In the genomic region with DNA sequence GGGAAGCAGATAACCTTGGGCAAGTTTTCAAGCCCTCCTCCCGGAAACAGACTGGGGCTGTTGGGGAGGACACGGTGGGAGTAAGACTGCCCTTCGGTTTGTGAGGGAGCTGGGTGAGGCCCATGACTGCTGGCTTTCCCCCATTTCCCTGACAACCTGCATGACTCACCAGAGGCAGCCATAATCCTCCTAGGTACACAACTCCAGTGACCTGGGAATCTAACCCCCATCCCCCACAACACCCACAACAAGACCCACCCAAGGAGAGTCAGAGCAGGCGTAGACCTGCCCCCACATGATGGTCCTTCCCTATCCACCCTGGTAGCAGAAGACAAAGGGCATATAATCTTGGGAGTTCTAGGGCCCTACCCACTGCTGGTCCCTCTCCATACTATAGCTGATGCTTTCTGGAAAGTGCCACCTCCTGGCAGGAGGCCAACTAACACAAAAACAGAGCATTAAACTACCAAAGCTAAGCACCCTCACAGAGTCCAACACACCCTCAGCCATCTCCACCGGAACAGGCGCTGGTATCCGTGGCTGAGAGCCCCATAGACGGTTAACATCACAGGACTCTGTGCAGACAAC, we compare ENCODE assay signal across 1 cellular context.
TF ChIP-seq lines count a peak whose summit lies in the region.

No MANE protein-coding gene starts in this region.

TF ChIP-seq in HepG2, 621 proteins besides CTCF, POLR2A, EP300 and RAD21 (continued from another document and continues in another):
- TF ChIP-seq, protein P1, sequence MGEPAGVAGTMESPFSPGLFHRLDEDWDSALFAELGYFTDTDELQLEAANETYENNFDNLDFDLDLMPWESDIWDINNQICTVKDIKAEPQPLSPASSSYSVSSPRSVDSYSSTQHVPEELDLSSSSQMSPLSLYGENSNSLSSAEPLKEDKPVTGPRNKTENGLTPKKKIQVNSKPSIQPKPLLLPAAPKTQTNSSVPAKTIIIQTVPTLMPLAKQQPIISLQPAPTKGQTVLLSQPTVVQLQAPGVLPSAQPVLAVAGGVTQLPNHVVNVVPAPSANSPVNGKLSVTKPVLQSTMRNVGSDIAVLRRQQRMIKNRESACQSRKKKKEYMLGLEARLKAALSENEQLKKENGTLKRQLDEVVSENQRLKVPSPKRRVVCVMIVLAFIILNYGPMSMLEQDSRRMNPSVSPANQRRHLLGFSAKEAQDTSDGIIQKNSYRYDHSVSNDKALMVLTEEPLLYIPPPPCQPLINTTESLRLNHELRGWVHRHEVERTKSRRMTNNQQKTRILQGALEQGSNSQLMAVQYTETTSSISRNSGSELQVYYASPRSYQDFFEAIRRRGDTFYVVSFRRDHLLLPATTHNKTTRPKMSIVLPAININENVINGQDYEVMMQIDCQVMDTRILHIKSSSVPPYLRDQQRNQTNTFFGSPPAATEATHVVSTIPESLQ (CRISPR knock-in tag; conservative IDR thresholded peaks at IDR 0.05), result no peak
- TF ChIP-seq LCORL (IDR thresholded peaks at IDR 0.05) (peak; percentile 33; the same call in 1 of the 2 replicates), LCORL (CRISPR knock-in tag; IDR thresholded peaks at IDR 0.05) (no peak), ZNF781 (CRISPR knock-in tag; IDR thresholded peaks at IDR 0.05; ENCODE audit: borderline replicate concordance, not compliant biosample characterization) (no peak), HOXA5 (CRISPR knock-in tag; IDR thresholded peaks at IDR 0.05) (no peak), SAP130 (CRISPR knock-in tag; IDR thresholded peaks at IDR 0.05; ENCODE audit: low read depth) (peak; percentile 39; the same call in 1 of the 2 replicates), ZNF747 (CRISPR knock-in tag; IDR thresholded peaks at IDR 0.05; ENCODE audit: borderline replicate concordance) (no peak), ZNF260 (CRISPR knock-in tag; IDR thresholded peaks at IDR 0.05; ENCODE audit: borderline replicate concordance, low read depth) (no peak), NFKBIZ (CRISPR knock-in tag; IDR thresholded peaks at IDR 0.05) (no peak), NR1H2 (CRISPR knock-in tag; IDR thresholded peaks at IDR 0.05; ENCODE audit: borderline replicate concordance, low read depth) (no peak), RFX1 (IDR thresholded peaks at IDR 0.05) (peak; percentile 9; the same call in 1 of the 2 replicates), ZMYM2 (CRISPR knock-in tag; IDR thresholded peaks at IDR 0.05) (no peak), ZNF350 (CRISPR knock-in tag; IDR thresholded peaks at IDR 0.05; ENCODE audit: borderline replicate concordance, low read depth) (peak; percentile 18; the same call in 1 of the 2 replicates), ZFX (CRISPR knock-in tag; IDR thresholded peaks at IDR 0.05; ENCODE audit: low read depth) (0 out of 2 replicates have a peak, but pooled peaks have one; percentile 19), HNRNPK (IDR thresholded peaks at IDR 0.05; ENCODE audit: low read depth, low read length, poor library complexity, severe bottlenecking) (no peak)
- TF ChIP-seq, protein P2, sequence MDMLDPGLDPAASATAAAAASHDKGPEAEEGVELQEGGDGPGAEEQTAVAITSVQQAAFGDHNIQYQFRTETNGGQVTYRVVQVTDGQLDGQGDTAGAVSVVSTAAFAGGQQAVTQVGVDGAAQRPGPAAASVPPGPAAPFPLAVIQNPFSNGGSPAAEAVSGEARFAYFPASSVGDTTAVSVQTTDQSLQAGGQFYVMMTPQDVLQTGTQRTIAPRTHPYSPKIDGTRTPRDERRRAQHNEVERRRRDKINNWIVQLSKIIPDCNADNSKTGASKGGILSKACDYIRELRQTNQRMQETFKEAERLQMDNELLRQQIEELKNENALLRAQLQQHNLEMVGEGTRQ (IDR thresholded peaks at IDR 0.05; ENCODE audit: low read depth, low read length), result no peak
- TF ChIP-seq, protein P2 (CRISPR knock-in tag; IDR thresholded peaks at IDR 0.05; ENCODE audit: borderline replicate concordance), result no peak
- TF ChIP-seq, protein P3, sequence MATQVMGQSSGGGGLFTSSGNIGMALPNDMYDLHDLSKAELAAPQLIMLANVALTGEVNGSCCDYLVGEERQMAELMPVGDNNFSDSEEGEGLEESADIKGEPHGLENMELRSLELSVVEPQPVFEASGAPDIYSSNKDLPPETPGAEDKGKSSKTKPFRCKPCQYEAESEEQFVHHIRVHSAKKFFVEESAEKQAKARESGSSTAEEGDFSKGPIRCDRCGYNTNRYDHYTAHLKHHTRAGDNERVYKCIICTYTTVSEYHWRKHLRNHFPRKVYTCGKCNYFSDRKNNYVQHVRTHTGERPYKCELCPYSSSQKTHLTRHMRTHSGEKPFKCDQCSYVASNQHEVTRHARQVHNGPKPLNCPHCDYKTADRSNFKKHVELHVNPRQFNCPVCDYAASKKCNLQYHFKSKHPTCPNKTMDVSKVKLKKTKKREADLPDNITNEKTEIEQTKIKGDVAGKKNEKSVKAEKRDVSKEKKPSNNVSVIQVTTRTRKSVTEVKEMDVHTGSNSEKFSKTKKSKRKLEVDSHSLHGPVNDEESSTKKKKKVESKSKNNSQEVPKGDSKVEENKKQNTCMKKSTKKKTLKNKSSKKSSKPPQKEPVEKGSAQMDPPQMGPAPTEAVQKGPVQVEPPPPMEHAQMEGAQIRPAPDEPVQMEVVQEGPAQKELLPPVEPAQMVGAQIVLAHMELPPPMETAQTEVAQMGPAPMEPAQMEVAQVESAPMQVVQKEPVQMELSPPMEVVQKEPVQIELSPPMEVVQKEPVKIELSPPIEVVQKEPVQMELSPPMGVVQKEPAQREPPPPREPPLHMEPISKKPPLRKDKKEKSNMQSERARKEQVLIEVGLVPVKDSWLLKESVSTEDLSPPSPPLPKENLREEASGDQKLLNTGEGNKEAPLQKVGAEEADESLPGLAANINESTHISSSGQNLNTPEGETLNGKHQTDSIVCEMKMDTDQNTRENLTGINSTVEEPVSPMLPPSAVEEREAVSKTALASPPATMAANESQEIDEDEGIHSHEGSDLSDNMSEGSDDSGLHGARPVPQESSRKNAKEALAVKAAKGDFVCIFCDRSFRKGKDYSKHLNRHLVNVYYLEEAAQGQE (IDR thresholded peaks at IDR 0.05; ENCODE audit: borderline replicate concordance in 1 of 2, low read depth in 1 of 2, low read length in 2 of 2), result no peak
- TF ChIP-seq, protein P4, sequence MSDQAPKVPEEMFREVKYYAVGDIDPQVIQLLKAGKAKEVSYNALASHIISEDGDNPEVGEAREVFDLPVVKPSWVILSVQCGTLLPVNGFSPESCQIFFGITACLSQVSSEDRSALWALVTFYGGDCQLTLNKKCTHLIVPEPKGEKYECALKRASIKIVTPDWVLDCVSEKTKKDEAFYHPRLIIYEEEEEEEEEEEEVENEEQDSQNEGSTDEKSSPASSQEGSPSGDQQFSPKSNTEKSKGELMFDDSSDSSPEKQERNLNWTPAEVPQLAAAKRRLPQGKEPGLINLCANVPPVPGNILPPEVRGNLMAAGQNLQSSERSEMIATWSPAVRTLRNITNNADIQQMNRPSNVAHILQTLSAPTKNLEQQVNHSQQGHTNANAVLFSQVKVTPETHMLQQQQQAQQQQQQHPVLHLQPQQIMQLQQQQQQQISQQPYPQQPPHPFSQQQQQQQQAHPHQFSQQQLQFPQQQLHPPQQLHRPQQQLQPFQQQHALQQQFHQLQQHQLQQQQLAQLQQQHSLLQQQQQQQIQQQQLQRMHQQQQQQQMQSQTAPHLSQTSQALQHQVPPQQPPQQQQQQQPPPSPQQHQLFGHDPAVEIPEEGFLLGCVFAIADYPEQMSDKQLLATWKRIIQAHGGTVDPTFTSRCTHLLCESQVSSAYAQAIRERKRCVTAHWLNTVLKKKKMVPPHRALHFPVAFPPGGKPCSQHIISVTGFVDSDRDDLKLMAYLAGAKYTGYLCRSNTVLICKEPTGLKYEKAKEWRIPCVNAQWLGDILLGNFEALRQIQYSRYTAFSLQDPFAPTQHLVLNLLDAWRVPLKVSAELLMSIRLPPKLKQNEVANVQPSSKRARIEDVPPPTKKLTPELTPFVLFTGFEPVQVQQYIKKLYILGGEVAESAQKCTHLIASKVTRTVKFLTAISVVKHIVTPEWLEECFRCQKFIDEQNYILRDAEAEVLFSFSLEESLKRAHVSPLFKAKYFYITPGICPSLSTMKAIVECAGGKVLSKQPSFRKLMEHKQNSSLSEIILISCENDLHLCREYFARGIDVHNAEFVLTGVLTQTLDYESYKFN (CRISPR knock-in tag; conservative IDR thresholded peaks at IDR 0.05), result no peak
- TF ChIP-seq, protein P5, sequence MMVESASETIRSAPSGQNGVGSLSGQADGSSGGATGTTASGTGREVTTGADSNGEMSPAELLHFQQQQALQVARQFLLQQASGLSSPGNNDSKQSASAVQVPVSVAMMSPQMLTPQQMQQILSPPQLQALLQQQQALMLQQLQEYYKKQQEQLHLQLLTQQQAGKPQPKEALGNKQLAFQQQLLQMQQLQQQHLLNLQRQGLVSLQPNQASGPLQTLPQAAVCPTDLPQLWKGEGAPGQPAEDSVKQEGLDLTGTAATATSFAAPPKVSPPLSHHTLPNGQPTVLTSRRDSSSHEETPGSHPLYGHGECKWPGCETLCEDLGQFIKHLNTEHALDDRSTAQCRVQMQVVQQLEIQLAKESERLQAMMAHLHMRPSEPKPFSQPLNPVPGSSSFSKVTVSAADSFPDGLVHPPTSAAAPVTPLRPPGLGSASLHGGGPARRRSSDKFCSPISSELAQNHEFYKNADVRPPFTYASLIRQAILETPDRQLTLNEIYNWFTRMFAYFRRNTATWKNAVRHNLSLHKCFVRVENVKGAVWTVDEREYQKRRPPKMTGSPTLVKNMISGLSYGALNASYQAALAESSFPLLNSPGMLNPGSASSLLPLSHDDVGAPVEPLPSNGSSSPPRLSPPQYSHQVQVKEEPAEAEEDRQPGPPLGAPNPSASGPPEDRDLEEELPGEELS (CRISPR knock-in tag; IDR thresholded peaks at IDR 0.05), result no peak
- TF ChIP-seq, protein P6, sequence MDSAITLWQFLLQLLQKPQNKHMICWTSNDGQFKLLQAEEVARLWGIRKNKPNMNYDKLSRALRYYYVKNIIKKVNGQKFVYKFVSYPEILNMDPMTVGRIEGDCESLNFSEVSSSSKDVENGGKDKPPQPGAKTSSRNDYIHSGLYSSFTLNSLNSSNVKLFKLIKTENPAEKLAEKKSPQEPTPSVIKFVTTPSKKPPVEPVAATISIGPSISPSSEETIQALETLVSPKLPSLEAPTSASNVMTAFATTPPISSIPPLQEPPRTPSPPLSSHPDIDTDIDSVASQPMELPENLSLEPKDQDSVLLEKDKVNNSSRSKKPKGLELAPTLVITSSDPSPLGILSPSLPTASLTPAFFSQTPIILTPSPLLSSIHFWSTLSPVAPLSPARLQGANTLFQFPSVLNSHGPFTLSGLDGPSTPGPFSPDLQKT (CRISPR knock-in tag; IDR thresholded peaks at IDR 0.05; ENCODE audit: borderline replicate concordance), result no peak
- TF ChIP-seq, protein P7, sequence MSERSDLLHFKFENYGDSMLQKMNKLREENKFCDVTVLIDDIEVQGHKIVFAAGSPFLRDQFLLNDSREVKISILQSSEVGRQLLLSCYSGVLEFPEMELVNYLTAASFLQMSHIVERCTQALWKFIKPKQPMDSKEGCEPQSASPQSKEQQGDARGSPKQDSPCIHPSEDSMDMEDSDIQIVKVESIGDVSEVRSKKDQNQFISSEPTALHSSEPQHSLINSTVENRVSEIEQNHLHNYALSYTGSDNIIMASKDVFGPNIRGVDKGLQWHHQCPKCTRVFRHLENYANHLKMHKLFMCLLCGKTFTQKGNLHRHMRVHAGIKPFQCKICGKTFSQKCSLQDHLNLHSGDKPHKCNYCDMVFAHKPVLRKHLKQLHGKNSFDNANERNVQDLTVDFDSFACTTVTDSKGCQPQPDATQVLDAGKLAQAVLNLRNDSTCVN (CRISPR knock-in tag; IDR thresholded peaks at IDR 0.05; ENCODE audit: borderline replicate concordance), result no peak
- TF ChIP-seq, protein P8, sequence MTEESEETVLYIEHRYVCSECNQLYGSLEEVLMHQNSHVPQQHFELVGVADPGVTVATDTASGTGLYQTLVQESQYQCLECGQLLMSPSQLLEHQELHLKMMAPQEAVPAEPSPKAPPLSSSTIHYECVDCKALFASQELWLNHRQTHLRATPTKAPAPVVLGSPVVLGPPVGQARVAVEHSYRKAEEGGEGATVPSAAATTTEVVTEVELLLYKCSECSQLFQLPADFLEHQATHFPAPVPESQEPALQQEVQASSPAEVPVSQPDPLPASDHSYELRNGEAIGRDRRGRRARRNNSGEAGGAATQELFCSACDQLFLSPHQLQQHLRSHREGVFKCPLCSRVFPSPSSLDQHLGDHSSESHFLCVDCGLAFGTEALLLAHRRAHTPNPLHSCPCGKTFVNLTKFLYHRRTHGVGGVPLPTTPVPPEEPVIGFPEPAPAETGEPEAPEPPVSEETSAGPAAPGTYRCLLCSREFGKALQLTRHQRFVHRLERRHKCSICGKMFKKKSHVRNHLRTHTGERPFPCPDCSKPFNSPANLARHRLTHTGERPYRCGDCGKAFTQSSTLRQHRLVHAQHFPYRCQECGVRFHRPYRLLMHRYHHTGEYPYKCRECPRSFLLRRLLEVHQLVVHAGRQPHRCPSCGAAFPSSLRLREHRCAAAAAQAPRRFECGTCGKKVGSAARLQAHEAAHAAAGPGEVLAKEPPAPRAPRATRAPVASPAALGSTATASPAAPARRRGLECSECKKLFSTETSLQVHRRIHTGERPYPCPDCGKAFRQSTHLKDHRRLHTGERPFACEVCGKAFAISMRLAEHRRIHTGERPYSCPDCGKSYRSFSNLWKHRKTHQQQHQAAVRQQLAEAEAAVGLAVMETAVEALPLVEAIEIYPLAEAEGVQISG (CRISPR knock-in tag; IDR thresholded peaks at IDR 0.05), result peak; percentile 70
- TF ChIP-seq, protein P9, sequence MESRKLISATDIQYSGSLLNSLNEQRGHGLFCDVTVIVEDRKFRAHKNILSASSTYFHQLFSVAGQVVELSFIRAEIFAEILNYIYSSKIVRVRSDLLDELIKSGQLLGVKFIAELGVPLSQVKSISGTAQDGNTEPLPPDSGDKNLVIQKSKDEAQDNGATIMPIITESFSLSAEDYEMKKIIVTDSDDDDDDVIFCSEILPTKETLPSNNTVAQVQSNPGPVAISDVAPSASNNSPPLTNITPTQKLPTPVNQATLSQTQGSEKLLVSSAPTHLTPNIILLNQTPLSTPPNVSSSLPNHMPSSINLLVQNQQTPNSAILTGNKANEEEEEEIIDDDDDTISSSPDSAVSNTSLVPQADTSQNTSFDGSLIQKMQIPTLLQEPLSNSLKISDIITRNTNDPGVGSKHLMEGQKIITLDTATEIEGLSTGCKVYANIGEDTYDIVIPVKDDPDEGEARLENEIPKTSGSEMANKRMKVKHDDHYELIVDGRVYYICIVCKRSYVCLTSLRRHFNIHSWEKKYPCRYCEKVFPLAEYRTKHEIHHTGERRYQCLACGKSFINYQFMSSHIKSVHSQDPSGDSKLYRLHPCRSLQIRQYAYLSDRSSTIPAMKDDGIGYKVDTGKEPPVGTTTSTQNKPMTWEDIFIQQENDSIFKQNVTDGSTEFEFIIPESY (CRISPR knock-in tag; IDR thresholded peaks at IDR 0.05), result no peak
